8 cellular contexts compared by ENCODE assay signal in genomic region chr6:46626228-46626909, GRCh38. TPM values are rescaled to one million over a fixed set of nuclear protein-coding genes. Genes with fewer than 3 reads are reported as not detected.
DNase-seq lines count a peak whose midpoint lies in the region; ATAC-seq and TF ChIP-seq lines count a peak whose summit lies in the region.

No MANE protein-coding gene starts in this region.

- WGBS in testis, 2 donors, result 29 to 33% methylated on average over 3 of the region's 3 CpGs
- 19 to 29% methylated on average over 3 of the region's 3 CpGs for WGBS in lower leg skin, 2 donors

- ATAC-seq in GM21367 (IDR thresholded peaks at IDR 0.05; ENCODE audit: unreplicated experiment) (peak; percentile 79), GM18505 (IDR thresholded peaks at IDR 0.05; ENCODE audit: unreplicated experiment) (no peak)

- peaks cover 50% of the 10 kb centered on the region for H3K36me3 ChIP-seq in DOHH2 (ENCODE audit: control insufficient read depth, low read length)
- H3K36me3 ChIP-seq in testis (ENCODE audit: low read depth, missing control alignments), result no peaks in the 10 kb centered on the region

- intact Hi-C loops in testis (cut with DNase I; ENCODE audit: low total_unique reads), result loop anchor here (10.0 kb wide), 1 partner anchor 212 kb away; no protein-coding TSS in a partner anchor
- intact Hi-C loops in lower leg skin (cut with DNase I; ENCODE audit: low total_unique reads), result loop anchor here (10.0 kb wide), 1 partner anchor 202 kb away; no protein-coding TSS in a partner anchor

- H3F3A ChIP-seq in DOHH2 (ENCODE audit: control insufficient read depth, insufficient read depth), result peaks cover 13% of the 10 kb centered on the region

- peaks cover 4% of the 10 kb centered on the region; the same call in 1 of the 2 replicates for H3K79me2 ChIP-seq in DOHH2 (ENCODE audit: control insufficient read depth, low read length)

- H3K27ac ChIP-seq in DOHH2 (ENCODE audit: low read depth, low read length) (peak overlapping the region; percentile 80), testis (no peak overlapping the region)

- TF ChIP-seq POLR2A in testis (IDR thresholded peaks at IDR 0.05), result no peak
- no peak for TF ChIP-seq POLR2A in lower leg skin (IDR thresholded peaks at IDR 0.05)
- no peak for TF ChIP-seq POLR2A in GM18505 (IDR thresholded peaks at IDR 0.05; ENCODE audit: borderline replicate concordance, extremely low read depth, insufficient read depth, insufficient read length)

- TF ChIP-seq CTCF in DOHH2 (IDR thresholded peaks at IDR 0.05; ENCODE audit: low read depth, low read length, poor library complexity, severe bottlenecking), result peak; percentile 71
- peak; percentile 52 to 58 (median 53) for TF ChIP-seq CTCF in testis (IDR thresholded peaks at IDR 0.05)
- no peak for TF ChIP-seq CTCF in lower leg skin (IDR thresholded peaks at IDR 0.05)

- H3K9me3 ChIP-seq in DOHH2 (ENCODE audit: control insufficient read depth, insufficient read depth, low read length), result no peaks in the 10 kb centered on the region
- no peaks in the 10 kb centered on the region for H3K9me3 ChIP-seq in testis

- H3K9me2 ChIP-seq in DOHH2 (replicated peaks; ENCODE audit: control insufficient read depth, low read length), result no peaks in the 10 kb centered on the region

- DNase-seq in M059J (ENCODE audit: low read depth), result peak; percentile 51
- DNase-seq in amniotic epithelial cell (ENCODE audit: low read depth), result peak; percentile 5
- DNase-seq in iPS-NIHi7 (ENCODE audit: extremely low spot score), result peak; percentile 11
- DNase-seq in testis, result no peak
- DNase-seq in lower leg skin (ENCODE audit: low spot score in 2 of 2), result no peak

- H3K27me3 ChIP-seq in DOHH2 (ENCODE audit: control insufficient read depth, low read length) (no peaks in the 10 kb centered on the region), testis (no peaks in the 10 kb centered on the region)

- H3K4me3 ChIP-seq in DOHH2 (ENCODE audit: low read length) (peak overlapping the region; percentile 62), testis (no peak overlapping the region), lower leg skin (ENCODE audit: low read depth, poor library complexity, severe bottlenecking) (no peak overlapping the region)

- H4K20me1 ChIP-seq in DOHH2 (ENCODE audit: control insufficient read depth, insufficient read depth, low read depth, low read length), result no peaks in the 10 kb centered on the region

- H3K4me2 ChIP-seq in DOHH2 (ENCODE audit: low read length), result peak overlapping the region; percentile 58

- H3K4me1 ChIP-seq in DOHH2 (ENCODE audit: control insufficient read depth, low read length) (peaks cover 48% of the 10 kb centered on the region), testis (peaks cover 12% of the 10 kb centered on the region)

RNA-seq across cellular contexts. Expression of gene CYP39A1, which starts 26.2 kb away (rescaled TPM):
- 4.5 and 6.2 TPM in 2 replicates for total RNA-seq in M059J (2014; rRNA removed; shearing (Covaris generic))
- 10 to 100 TPM; 13.5 to 14.1 TPM for total RNA-seq in testis
- polyA plus RNA-seq in testis (ENCODE audit: insufficient read depth, low read depth, low replicate concordance), result 6.5 TPM
- 10 to 100 TPM; 22.6 to 38.2 (median 34.3) TPM for total RNA-seq in lower leg skin

RNA-seq across cellular contexts. Expression of gene SLC25A27, which starts 26.4 kb away (rescaled TPM):
- 0.86 and 6.5 TPM in 2 replicates for total RNA-seq in M059J (2014; rRNA removed; shearing (Covaris generic))
- total RNA-seq in testis, result 10 to 100 TPM; 72.8 to 81.8 TPM
- polyA plus RNA-seq in testis (ENCODE audit: insufficient read depth, low read depth, low replicate concordance), result 26.3 TPM
- total RNA-seq in lower leg skin, result 10 to 100 TPM; 17.0 to 21.4 (median 18.8) TPM

Comparison
In these comparisons a context has a peak if more than half of its experiments do, and no peak if none do; other contexts are left out.
1. CTCF ChIP-seq: peak in DOHH2 (single experiment) and testis (3 of 3); none in lower leg skin (0 of 3).
2. DNase-seq: peak in M059J (single experiment), amniotic epithelial cell (single experiment) and iPS-NIHi7 (single experiment); none in testis (single experiment) and lower leg skin (0 of 2).